In genomic region chr7:153402721-153403541, GRCh38 we compare ENCODE assay signal across 1 cellular context.
TF ChIP-seq lines count a peak whose summit lies in the region.

No MANE protein-coding gene starts in this region.

TF ChIP-seq in K562, 482 proteins besides CTCF, POLR2A, EP300 and RAD21 (continued from another document and continues in another):
- TF ChIP-seq PRMT5 (CRISPR knock-in tag; IDR thresholded peaks at IDR 0.05): no peak
- no peak for TF ChIP-seq ZNF239 (CRISPR knock-in tag; IDR thresholded peaks at IDR 0.05)
- no peak for TF ChIP-seq CBX8 (IDR thresholded peaks at IDR 0.05; ENCODE audit: borderline replicate concordance, extremely low read depth, low read depth, low read length, poor library complexity, severe bottlenecking)
- no peak for TF ChIP-seq ZHX1 (conservative IDR thresholded peaks at IDR 0.05; ENCODE audit: low read length)
- no peak for TF ChIP-seq NCOA2 (IDR thresholded peaks at IDR 0.05; ENCODE audit: partially characterized antibody in 2 of 2)
- no peak for TF ChIP-seq FOXJ3 (CRISPR knock-in tag; IDR thresholded peaks at IDR 0.05)
- no peak for TF ChIP-seq SETDB1 (IDR thresholded peaks at IDR 0.05; ENCODE audit: low read length)
- no peak for TF ChIP-seq NR3C1 (CRISPR knock-in tag; IDR thresholded peaks at IDR 0.05)
- peak; percentile 62; the same call in 1 of the 2 replicates for TF ChIP-seq SUPT5H (IDR thresholded peaks at IDR 0.05)
- no peak for TF ChIP-seq ZBTB17 (CRISPR knock-in tag; IDR thresholded peaks at IDR 0.05)
- no peak for TF ChIP-seq MAFK (IDR thresholded peaks at IDR 0.05; ENCODE audit: low read length)
- peak; percentile 33; the same call in 1 of the 2 replicates for TF ChIP-seq HBP1 (CRISPR knock-in tag; IDR thresholded peaks at IDR 0.05)
- peak; percentile 34; the same call in 1 of the 2 replicates for TF ChIP-seq USF1 (CRISPR knock-in tag; IDR thresholded peaks at IDR 0.05)
- no peak for TF ChIP-seq GATAD2B (IDR thresholded peaks at IDR 0.05; ENCODE audit: borderline replicate concordance)
- TF ChIP-seq ARHGAP35 (IDR thresholded peaks at IDR 0.05; ENCODE audit: partially characterized antibody): no peak
- 0 out of 2 replicates have a peak, but pooled peaks have one; percentile 48 for TF ChIP-seq MYNN (IDR thresholded peaks at IDR 0.05)
- TF ChIP-seq MYNN (CRISPR knock-in tag; IDR thresholded peaks at IDR 0.05): no peak
- no peak for TF ChIP-seq PYGO2 (tag; IDR thresholded peaks at IDR 0.05)
- TF ChIP-seq OTX1 (CRISPR knock-in tag; IDR thresholded peaks at IDR 0.05): peak; percentile 90; the same call in 1 of the 2 replicates
- TF ChIP-seq ATF2 (CRISPR knock-in tag; IDR thresholded peaks at IDR 0.05): no peak
- TF ChIP-seq NFIX (CRISPR knock-in tag; IDR thresholded peaks at IDR 0.05; ENCODE audit: low read depth): 0 out of 2 replicates have a peak, but pooled peaks have one; percentile 12
- no peak for TF ChIP-seq RBM25 (IDR thresholded peaks at IDR 0.05; ENCODE audit: low read depth, low read length, severe bottlenecking)
- TF ChIP-seq HDAC1 (IDR thresholded peaks at IDR 0.05): no peak
- peak; percentile 72 for TF ChIP-seq POLR2B (IDR thresholded peaks at IDR 0.05; ENCODE audit: low read depth, partially characterized antibody)
- no peak for TF ChIP-seq SP1 (CRISPR knock-in tag; IDR thresholded peaks at IDR 0.05)
- 0 out of 2 replicates have a peak, but pooled peaks have one; percentile 34 for TF ChIP-seq RBFOX2 (IDR thresholded peaks at IDR 0.05; ENCODE audit: low read depth, low read length)
- no peak for TF ChIP-seq PATZ1 (CRISPR knock-in tag; IDR thresholded peaks at IDR 0.05; ENCODE audit: borderline replicate concordance)
- TF ChIP-seq ZNF407 (IDR thresholded peaks at IDR 0.05; ENCODE audit: low read depth): no peak
- peak; percentile 93 for TF ChIP-seq NFIC (IDR thresholded peaks at IDR 0.05)
- no peak for TF ChIP-seq NCOR1 (IDR thresholded peaks at IDR 0.05)
- TF ChIP-seq THRB (CRISPR knock-in tag; conservative IDR thresholded peaks at IDR 0.05): 0 out of 2 replicates have a peak, but pooled peaks have one; percentile 40
- TF ChIP-seq RBM39 (optimal IDR thresholded peaks at IDR 0.05; ENCODE audit: low read depth, low read length): peak; percentile 22
- TF ChIP-seq ZNF174 (CRISPR knock-in tag; IDR thresholded peaks at IDR 0.05): no peak
- no peak for TF ChIP-seq ZNF121 (CRISPR knock-in tag; conservative IDR thresholded peaks at IDR 0.05)
- no peak for TF ChIP-seq FIP1L1 (IDR thresholded peaks at IDR 0.05; ENCODE audit: low read depth, low read length, poor library complexity, severe bottlenecking)
- no peak for TF ChIP-seq CC2D1A (IDR thresholded peaks at IDR 0.05)
- no peak for TF ChIP-seq CBX2 (IDR thresholded peaks at IDR 0.05; ENCODE audit: insufficient read depth, low read length, poor library complexity, severe bottlenecking)
- no peak for TF ChIP-seq LEF1 (IDR thresholded peaks at IDR 0.05)
- TF ChIP-seq HSF4 (CRISPR knock-in tag; IDR thresholded peaks at IDR 0.05; ENCODE audit: borderline replicate concordance): no peak
- no peak for TF ChIP-seq FOXK1 (CRISPR knock-in tag; IDR thresholded peaks at IDR 0.05; ENCODE audit: borderline replicate concordance)
- TF ChIP-seq E2F6 (IDR thresholded peaks at IDR 0.05; ENCODE audit: borderline replicate concordance in 1 of 2, extremely low read depth in 1 of 2, insufficient read depth in 1 of 2, insufficient read length in 1 of 2, low read depth in 1 of 2, low read length in 1 of 2, poor library complexity in 1 of 2, severe bottlenecking in 1 of 2): no peak
- no peak for TF ChIP-seq FOXA1 (IDR thresholded peaks at IDR 0.05; ENCODE audit: borderline replicate concordance)
- no peak for TF ChIP-seq DACH1 (IDR thresholded peaks at IDR 0.05; ENCODE audit: partially characterized antibody)
- TF ChIP-seq BRF1 (IDR thresholded peaks at IDR 0.05; ENCODE audit: borderline replicate concordance, extremely low read depth, insufficient read length): no peak
- peak; percentile 14; the same call in 1 of the 2 replicates for TF ChIP-seq ZBTB9 (CRISPR knock-in tag; IDR thresholded peaks at IDR 0.05)
- peak; percentile 68; the same call in 1 of the 2 replicates for TF ChIP-seq HMG20B (CRISPR knock-in tag; IDR thresholded peaks at IDR 0.05)
